ENCODE assay signal across 8 cellular contexts in genomic region chrX:155070975-155071693, GRCh38. TPM values are rescaled to one million over a fixed set of nuclear protein-coding genes. Genes with fewer than 3 reads are reported as not detected.
DNase-seq lines count a peak whose midpoint lies in the region; ATAC-seq and TF ChIP-seq lines count a peak whose summit lies in the region.

Gene BRCC3 (plus strand): TSS chrX:155071508. CDS start chrX:155071528, 20 bp downstream.
A gene with protein sequence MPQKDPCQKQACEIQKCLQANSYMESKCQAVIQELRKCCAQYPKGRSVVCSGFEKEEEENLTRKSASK (minus strand): TSS chrX:155071136. CDS start chrX:155064023, 7,113 bp downstream.
A gene with protein sequence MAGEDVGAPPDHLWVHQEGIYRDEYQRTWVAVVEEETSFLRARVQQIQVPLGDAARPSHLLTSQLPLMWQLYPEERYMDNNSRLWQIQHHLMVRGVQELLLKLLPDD (minus strand): TSS chrX:155071136. CDS start chrX:155066010, 5,126 bp downstream.

- H3K36me3 ChIP-seq in ovary: no peaks in the 10 kb centered on the region
- peaks cover 3% of the 10 kb centered on the region for H3K36me3 ChIP-seq in thymus (ENCODE audit: control insufficient read depth, insufficient read depth)

- peak within 1 kb of the TSS; percentile 94 for H3K27ac Mint-ChIP-seq in HFFc6
- H3K27ac Mint-ChIP-seq in activated naive CD4-positive, alpha-beta T cell treated with anti-CD3 and anti-CD28 coated beads, Interleukin-2, amount 50 U/mL, for 72 hours: peak within 1 kb of the TSS; percentile 90 to 93

- peak; percentile 95 for ATAC-seq in activated naive CD4-positive, alpha-beta T cell treated with anti-CD3 and anti-CD28 coated beads, Interleukin-2, amount 50 U/mL, for 72 hours

- no peaks in the 10 kb centered on the region for H3K9me3 Mint-ChIP-seq in HFFc6
- no peaks in the 10 kb centered on the region for H3K9me3 Mint-ChIP-seq in activated naive CD4-positive, alpha-beta T cell treated with anti-CD3 and anti-CD28 coated beads, Interleukin-2, amount 50 U/mL, for 72 hours

- DNase-seq in HFFc6: peak; percentile 64
- peak; percentile 90 for DNase-seq in NB4 (ENCODE audit: low read depth)
- peak; percentile 55 for DNase-seq in SKM-1 (lab: John Stamatoyannopoulos, UW; ENCODE audit: unreplicated experiment)
- peak; percentile 72 to 86 for DNase-seq in activated naive CD4-positive, alpha-beta T cell treated with anti-CD3 and anti-CD28 coated beads, Interleukin-2, amount 50 U/mL, for 72 hours (ENCODE audit: low spot score in 2 of 2)
- peak; percentile 33 to 90 (median 78) for DNase-seq in head of caudate nucleus
- peak; percentile 74 to 85 (median 78) for DNase-seq in ovary

- H3K36me3 Mint-ChIP-seq in HFFc6 (ENCODE audit: low read depth): peaks cover 17% of the 10 kb centered on the region
- peaks cover 27 to 38% of the 10 kb centered on the region in 2 donors for H3K36me3 Mint-ChIP-seq in activated naive CD4-positive, alpha-beta T cell treated with anti-CD3 and anti-CD28 coated beads, Interleukin-2, amount 50 U/mL, for 72 hours

- 29 to 59% (median 47%) methylated on average over 30 to 81 of the region's 81 CpGs for WGBS in ovary, 3 donors
- under 1% methylated on average over 57 of the region's 81 CpGs for WGBS in thymus

- TF ChIP-seq POLR2A in NB4 (IDR thresholded peaks at IDR 0.05; ENCODE audit: extremely low read depth, insufficient read length) (peak; percentile 78), ovary (IDR thresholded peaks at IDR 0.05) (peak; percentile 31)

- H3K4me3 ChIP-seq in GM08714 (ENCODE audit: low read length) (peak within 1 kb of the TSS; percentile 91), NB4 (ENCODE audit: low read depth, low read length) (peak within 1 kb of the TSS; percentile 90), ovary (peak within 1 kb of the TSS; percentile 45), thymus (ENCODE audit: low read length) (peak within 1 kb of the TSS; percentile 57)

- H3K4me3 Mint-ChIP-seq in HFFc6: peak within 1 kb of the TSS; percentile 93

- intact Hi-C loops in head of caudate nucleus (cut with DNase I): no loop called here
- intact Hi-C loops in ovary (cut with DNase I): no loop called here

- no peak for TF ChIP-seq EP300 in ovary (IDR thresholded peaks at IDR 0.05)

- H3K4me1 ChIP-seq in ovary (ENCODE audit: insufficient read depth) (no peaks in the 10 kb centered on the region), thymus (ENCODE audit: control insufficient read depth, insufficient read depth, low read length) (no peaks in the 10 kb centered on the region)

- H3K27ac ChIP-seq in ovary (peak within 1 kb of the TSS in 1 of 2 donors; percentile 69), thymus (ENCODE audit: low read depth) (peak within 1 kb of the TSS; percentile 61)

- H3K27me3 Mint-ChIP-seq in HFFc6 (ENCODE audit: insufficient read depth): peaks cover 2% of the 10 kb centered on the region

- H3K27me3 ChIP-seq in ovary (no peaks in the 10 kb centered on the region), thymus (ENCODE audit: control insufficient read depth, insufficient read depth) (no peaks in the 10 kb centered on the region)

- TF ChIP-seq CTCF in HFFc6 (IDR thresholded peaks at IDR 0.05) (no peak), NB4 (IDR thresholded peaks at IDR 0.05; ENCODE audit: low read depth, low read length) (no peak), ovary (IDR thresholded peaks at IDR 0.05) (no peak)

- H3K4me1 Mint-ChIP-seq in HFFc6 (ENCODE audit: low read depth): peaks cover 63% of the 10 kb centered on the region

- no peaks in the 10 kb centered on the region for H3K9me3 ChIP-seq in ovary
- no peaks in the 10 kb centered on the region for H3K9me3 ChIP-seq in thymus (ENCODE audit: control insufficient read depth)

RNA-seq across cellular contexts. Expression of gene BRCC3, which starts in this region (rescaled TPM):
- total RNA-seq in HFFc6 (2021; fragmentation: NEBNext Ultra II Directional; extraction: Animal tissue kit (Norgen Biotek cat#: 25700)): 10 to 100 TPM; 24.5 to 27.8 (median 26.0) TPM
- 10 to 100 TPM; 15.7 to 31.5 TPM for total RNA-seq in activated naive CD4-positive, alpha-beta T cell treated with anti-CD3 and anti-CD28 coated beads, Interleukin-2, amount 50 U/mL, for 72 hours
- total RNA-seq in ovary: 10 to 100 TPM in 5 of 7 donors, 1 to 10 TPM in 2; 4.3 to 15.1 (median 13.3) TPM
- polyA plus RNA-seq in ovary (10 to 100 TPM in 1 of 2 donors, 1 to 10 TPM in 1; 5.9 to 13.9 TPM), thymus (13.5 TPM)

RNA-seq across cellular contexts. Expression of the second gene that starts in this region (rescaled TPM):
- total RNA-seq in HFFc6 (2021; fragmentation: NEBNext Ultra II Directional; extraction: Animal tissue kit (Norgen Biotek cat#: 25700)): 1 to 10 TPM; 4.6 to 7.4 (median 6.3) TPM
- total RNA-seq in activated naive CD4-positive, alpha-beta T cell treated with anti-CD3 and anti-CD28 coated beads, Interleukin-2, amount 50 U/mL, for 72 hours: 1 to 10 TPM; 4.8 to 7.6 TPM
- total RNA-seq in ovary: 10 to 100 TPM in 3 of 7 donors, 1 to 10 TPM in 4; 7.1 to 34.1 (median 9.3) TPM
- polyA plus RNA-seq in ovary (10 to 100 TPM in 1 of 2 donors, 1 to 10 TPM in 1; 5.2 to 17.0 TPM), thymus (26.3 TPM)

RNA-seq across cellular contexts. Expression of the third gene that starts in this region (rescaled TPM):
- 10 to 100 TPM; 12.4 to 15.8 (median 14.3) TPM for total RNA-seq in HFFc6 (2021; fragmentation: NEBNext Ultra II Directional; extraction: Animal tissue kit (Norgen Biotek cat#: 25700))
- total RNA-seq in activated naive CD4-positive, alpha-beta T cell treated with anti-CD3 and anti-CD28 coated beads, Interleukin-2, amount 50 U/mL, for 72 hours: 10 to 100 TPM; 17.1 to 19.5 TPM
- 10 to 100 TPM in 4 of 7 donors, 1 to 10 TPM in 2, under 1 TPM in 1; 0.36 to 29.0 (median 27.3) TPM for total RNA-seq in ovary
- 10 to 100 TPM; 14.0 to 29.0 TPM for polyA plus RNA-seq in ovary
- 50.8 TPM for polyA plus RNA-seq in thymus
